In the genomic region with DNA sequence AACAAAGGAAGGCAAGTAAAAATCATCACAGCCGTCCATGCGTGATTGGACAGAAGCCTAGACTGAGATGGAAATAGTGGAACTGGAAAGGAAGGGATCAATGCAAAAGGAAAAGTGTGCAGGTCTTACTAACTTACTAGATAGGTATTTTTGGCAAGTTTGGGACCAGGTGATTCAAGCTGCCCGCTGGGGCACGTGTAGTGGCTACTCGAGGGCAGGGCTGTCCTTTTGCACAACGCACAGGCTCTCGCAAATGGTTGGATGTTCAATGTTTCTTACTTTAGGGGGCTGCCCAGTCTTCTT, we compare ENCODE assay signal across 8 cellular contexts. TPM values are rescaled to one million over a fixed set of nuclear protein-coding genes. Genes with fewer than 3 reads are reported as not detected.
DNase-seq lines count a peak whose midpoint lies in the region; ATAC-seq and TF ChIP-seq lines count a peak whose summit lies in the region.

No MANE protein-coding gene starts in this region.

- H3K27me3 Mint-ChIP-seq in progenitor cell of endocrine pancreas, result peaks cover 15% of the 10 kb centered on the region

- TSS peak; percentile 25 for BruUV-seq in PC-9 (replicated peaks; lab: Mats Ljungman, UMichigan)

- no peak for TF ChIP-seq CTCF in PC-9 (conservative IDR thresholded peaks at IDR 0.05)
- no peak for TF ChIP-seq CTCF in epithelial cell of esophagus (IDR thresholded peaks at IDR 0.05; ENCODE audit: insufficient read depth, low read depth, low read length, missing control alignments)
- TF ChIP-seq CTCF in progenitor cell of endocrine pancreas (IDR thresholded peaks at IDR 0.05; ENCODE audit: unreplicated experiment), result no peak

- DNase-seq in PC-9 (no peak), epithelial cell of esophagus (ENCODE audit: low read depth) (no peak), progenitor cell of endocrine pancreas (ENCODE audit: low spot score, unreplicated experiment) (no peak), cerebellar cortex (ENCODE audit: low spot score) (no peak), hypothalamus (lab: John Stamatoyannopoulos, UW) (no peak), cortex of kidney (lab: John Stamatoyannopoulos, UW) (no peak)

- peaks cover 13% of the 10 kb centered on the region; the same call in 1 of the 2 replicates for H3F3A ChIP-seq in PC-9 (ENCODE audit: insufficient read depth, low read depth)

- ATAC-seq in HG03521 (IDR thresholded peaks at IDR 0.05; ENCODE audit: unreplicated experiment), result no peak

- H3K27me3 ChIP-seq in PC-9 (ENCODE audit: insufficient read depth, low read depth), result no peaks in the 10 kb centered on the region

- H3K4me2 ChIP-seq in PC-9, result peak overlapping the region; percentile 85

- peak overlapping the region; percentile 68 for H3K4me3 Mint-ChIP-seq in progenitor cell of endocrine pancreas (ENCODE audit: low read depth)

- peak overlapping the region; percentile 34 for H3K27ac ChIP-seq in PC-9

- peaks cover 5% of the 10 kb centered on the region for H3K4me1 Mint-ChIP-seq in progenitor cell of endocrine pancreas (ENCODE audit: low read depth)

- no peaks in the 10 kb centered on the region for H3K9me2 ChIP-seq in PC-9 (ENCODE audit: insufficient read depth)

- peaks cover 3% of the 10 kb centered on the region for H3K36me3 Mint-ChIP-seq in progenitor cell of endocrine pancreas (ENCODE audit: insufficient read depth)

- H2AFZ ChIP-seq in PC-9, result peak overlapping the region; percentile 81

- intact Hi-C loops in PC-9 (cut with micrococcal nuclease; ENCODE audit: unreplicated experiment), result loop anchor here (2.0 to 5.0 kb wide), 3 partner anchors 50 to 930 kb away; a partner anchor contains a TSS

- H3K4me1 ChIP-seq in PC-9 (replicated peaks; ENCODE audit: insufficient read depth), result peaks cover 18% of the 10 kb centered on the region

- CTCF ChIA-PET in PC-9 (lab: Charles Lee), result interaction anchor here (0.6 kb wide), 1 partner anchor 10 kb away, joined by 3 read pairs; no protein-coding TSS in a partner anchor

- no peaks in the 10 kb centered on the region for H4K20me1 ChIP-seq in PC-9 (ENCODE audit: insufficient read depth)

- H3K4me3 ChIP-seq in GM08714 (ENCODE audit: low read length) (peak overlapping the region; percentile 33; the same call in 1 of the 2 replicates), PC-9 (peak overlapping the region; percentile 53; the same call in 1 of the 2 replicates), epithelial cell of esophagus (ENCODE audit: low read length) (peak overlapping the region; percentile 57)

- no peaks in the 10 kb centered on the region for H3K9me3 ChIP-seq in PC-9 (ENCODE audit: insufficient read depth, low read depth)

- H3K79me2 ChIP-seq in PC-9 (ENCODE audit: low read depth), result no peaks in the 10 kb centered on the region

- peak overlapping the region; percentile 53 for H3K27ac Mint-ChIP-seq in progenitor cell of endocrine pancreas

- no peaks in the 10 kb centered on the region for H3K36me3 ChIP-seq in PC-9 (ENCODE audit: low read depth)

- POLR2A ChIA-PET in PC-9 (lab: Charles Lee; ENCODE audit: unreplicated experiment), result no interaction called here

- H3K9me3 Mint-ChIP-seq in progenitor cell of endocrine pancreas (ENCODE audit: low read depth), result no peaks in the 10 kb centered on the region

RNA-seq across cellular contexts. Expression of a gene that starts 0.6 kb away (rescaled TPM):
- total RNA-seq in PC-9 (2021), result 11.2 and 14.7 TPM in 2 replicates
- 22.6 and 24.2 TPM in 2 replicates for total RNA-seq in progenitor cell of endocrine pancreas

RNA-seq across cellular contexts. Expression of a gene that starts 44.5 kb away (rescaled TPM):
- total RNA-seq in PC-9 (2021) (not detected in 2 replicates), progenitor cell of endocrine pancreas (not detected in 2 replicates)
